Comparison of ENCODE assay signal across 15 cellular contexts in genomic region chr1:29465755-29466154, GRCh38.
DNase-seq lines count a peak whose midpoint lies in the region; TF ChIP-seq lines count a peak whose summit lies in the region.
"Had no signal": no experiment of that assay in that cellular context is flagged by ENCODE, and none has a peak within 500 bp of the region (broad histone marks: within the 10 kb centered on the region; RNA-seq: fewer than 3 reads in every experiment).

No MANE protein-coding gene starts in this region.

- H4K20me1 ChIP-seq in MM.1S (ENCODE audit: insufficient read depth, low read length): no peaks in the 10 kb centered on the region

- peak; percentile 20 for DNase-seq in EL
- peak; percentile 16 for DNase-seq in MM.1S
- DNase-seq in T47D (ENCODE audit: low read depth in 1 of 2, low spot score in 1 of 2): peak; percentile 22 to 53
- no peak for DNase-seq in GM20000 (ENCODE audit: low spot score)
- DNase-seq in activated CD4-positive, alpha-beta T cell treated with anti-CD3 and anti-CD28 coated beads for 48 hours: no peak
- no peak for DNase-seq in central memory CD4-positive, alpha-beta T cell
- DNase-seq in adrenal gland: no peak
- DNase-seq: activated naive CD4-positive, alpha-beta T cell treated with anti-CD3 and anti-CD28 coated beads, Interleukin-2, amount 10 ng/mL, durations not matched to agents 7 days and 5 days; naive thymus-derived CD4-positive, alpha-beta T cell; NCI-H146; NCI-H526; SHP77 treated with DMSO at 0.1 percent for 48 hours had no signal

- no peaks in the 10 kb centered on the region for H3F3A ChIP-seq in MM.1S (ENCODE audit: insufficient read depth, low read length)

- TF ChIP-seq CTCF in MM.1S (IDR thresholded peaks at IDR 0.05; ENCODE audit: low read length) (no peak), liver (IDR thresholded peaks at IDR 0.05; ENCODE audit: low read depth, low read length, missing input control) (no peak), GM20000 (IDR thresholded peaks at IDR 0.05; ENCODE audit: extremely low read depth, missing control alignments) (no peak), adrenal gland (IDR thresholded peaks at IDR 0.05) (no peak)

- intact Hi-C loops in adrenal gland (cut with DNase I): no loop called here

- no peak overlapping the region for H2AFZ ChIP-seq in MM.1S (ENCODE audit: low read length)

- H3K27ac ChIP-seq in MM.1S (ENCODE audit: low read length) (no peak overlapping the region), liver (ENCODE audit: low read depth in 1 of 2, low read length in 2 of 2) (no peak overlapping the region), adrenal gland (no peak overlapping the region)
- H3K27ac ChIP-seq: coronary artery, gastroesophageal sphincter had no signal

- peaks cover 60% of the 10 kb centered on the region for H3K27me3 ChIP-seq in MM.1S (replicated peaks; ENCODE audit: insufficient read depth, low read length)
- peaks cover 0 to 2% (median 0%) of the 10 kb centered on the region in 4 donors for H3K27me3 ChIP-seq in liver (ENCODE audit: control insufficient read depth in 4 of 4, insufficient read depth in 4 of 4, low read length in 3 of 4)
- no peaks in the 10 kb centered on the region for H3K27me3 ChIP-seq in adrenal gland

- no peaks in the 10 kb centered on the region for H3K79me2 ChIP-seq in MM.1S (ENCODE audit: low read length)

- 80% methylated on average over 4 of the region's 4 CpGs for whole genome bisulfite sequencing in liver
- WGBS in adrenal gland, 4 donors: 73 to 82% (median 75%) methylated on average over 4 of the region's 4 CpGs

- H3K36me3 ChIP-seq in MM.1S (replicated peaks; ENCODE audit: insufficient read depth, low read length) (no peaks in the 10 kb centered on the region), liver (ENCODE audit: control insufficient read depth in 4 of 4, insufficient read depth in 3 of 4, low read depth in 1 of 4, low read length in 3 of 4) (no peaks in the 10 kb centered on the region), adrenal gland (replicated peaks in 1 of 2) (no peaks in the 10 kb centered on the region)
- H3K36me3 ChIP-seq: gastroesophageal sphincter had no signal

- in situ Hi-C loops in T47D (cut with HindIII; ENCODE audit: low pct_unique_long_range_greater_than_20kb, low sequenced_read_pairs): no loop called here

- H3K9me3 ChIP-seq in MM.1S (replicated peaks; ENCODE audit: insufficient read depth, low read length) (no peaks in the 10 kb centered on the region), liver (ENCODE audit: control insufficient read depth in 4 of 4, low read length in 3 of 4) (peaks cover 0 to 7% (median 5%) of the 10 kb centered on the region in 4 donors), adrenal gland (replicated peaks in 1 of 3) (no peaks in the 10 kb centered on the region)

- H3K4me3 ChIP-seq in MM.1S (ENCODE audit: low read length) (no peak overlapping the region), liver (ENCODE audit: low read depth in 1 of 3, low read length in 3 of 3) (no peak overlapping the region), adrenal gland (no peak overlapping the region)
- H3K4me3 ChIP-seq: coronary artery, gastroesophageal sphincter had no signal

- H3K4me1 ChIP-seq in MM.1S (ENCODE audit: low read length) (no peaks in the 10 kb centered on the region), liver (ENCODE audit: control insufficient read depth in 4 of 4, insufficient read depth in 4 of 4, low read length in 3 of 4) (peaks cover 0 to 17% (median 15%) of the 10 kb centered on the region in 4 donors), adrenal gland (replicated peaks in 1 of 2) (peaks cover 0 to 10% of the 10 kb centered on the region in 2 donors)
- H3K4me1 ChIP-seq: gastroesophageal sphincter had no signal

- H3K9me2 ChIP-seq in MM.1S (replicated peaks; ENCODE audit: insufficient read depth, low read length): no peaks in the 10 kb centered on the region

- TF ChIP-seq RAD21 in liver (IDR thresholded peaks at IDR 0.05): no peak

- no peak overlapping the region for H3K4me2 ChIP-seq in MM.1S (ENCODE audit: low read depth, low read length)

- H3K9ac ChIP-seq in MM.1S (ENCODE audit: low read length): no peak overlapping the region
- no peak overlapping the region for H3K9ac ChIP-seq in liver (ENCODE audit: low read depth in 1 of 2, low read length in 2 of 2)

- TF ChIP-seq POLR2A in adrenal gland (IDR thresholded peaks at IDR 0.05): no peak

TF ChIP-seq in liver, 16 proteins besides CTCF, POLR2A, EP300 and RAD21:
- TF ChIP-seq REST (IDR thresholded peaks at IDR 0.05) (peak; percentile 97), ZBTB33 (IDR thresholded peaks at IDR 0.05) (no peak), TAF1 (conservative IDR thresholded peaks at IDR 0.05) (no peak), FOXA2 (IDR thresholded peaks at IDR 0.05) (no peak), HNF4G (IDR thresholded peaks at IDR 0.05) (no peak), JUND (IDR thresholded peaks at IDR 0.05) (no peak)

Comparison
In these comparisons a context has a peak if more than half of its experiments do, and no peak if none do; other contexts are left out.
1. DNase-seq: peak in EL (single experiment), MM.1S (single experiment) and T47D (2 of 2); none in GM20000 (single experiment), activated CD4-positive, alpha-beta T cell treated with anti-CD3 and anti-CD28 coated beads for 48 hours (single experiment), central memory CD4-positive, alpha-beta T cell (single experiment) and adrenal gland (0 of 7).